In the genomic region with DNA sequence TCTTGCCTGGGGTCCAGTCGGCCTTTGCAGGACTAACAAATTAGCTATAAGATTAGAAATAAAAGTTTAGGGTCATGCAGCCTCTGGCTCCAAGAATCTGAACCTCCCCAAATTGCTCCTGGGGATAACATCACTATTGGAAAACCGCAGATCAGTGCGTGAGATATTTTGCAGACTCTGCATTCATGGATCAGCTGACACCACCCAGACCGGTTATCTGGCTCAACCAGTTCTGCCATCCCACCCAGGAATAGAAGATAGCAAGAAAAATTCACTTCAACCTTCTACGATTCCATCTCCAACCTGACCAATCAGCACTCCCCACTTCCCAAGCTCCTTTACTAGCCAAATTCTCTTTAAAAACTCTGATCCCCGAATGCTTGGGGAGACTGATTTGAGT, we compare ENCODE assay signal across 18 cellular contexts. TPM values are rescaled to one million over a fixed set of nuclear protein-coding genes. Genes with fewer than 3 reads are reported as not detected.
DNase-seq lines count a peak whose midpoint lies in the region; ATAC-seq and TF ChIP-seq lines count a peak whose summit lies in the region.
"Had no signal": no experiment of that assay in that cellular context is flagged by ENCODE, and none has a peak within 500 bp of the region (broad histone marks: within the 10 kb centered on the region; RNA-seq: fewer than 3 reads in every experiment).

No MANE protein-coding gene starts in this region.

- H2BK120ac ChIP-seq in neuronal stem cell (ENCODE audit: low read depth, low read length): no peak overlapping the region

- peaks cover 5% of the 10 kb centered on the region for H3K79me1 ChIP-seq in neuronal stem cell (ENCODE audit: low read depth, low read length)

- H3K36me3 Mint-ChIP-seq in CD14-positive monocyte: peaks cover under 1 to 6% of the 10 kb centered on the region in 2 donors
- peaks cover 4% of the 10 kb centered on the region for H3K36me3 Mint-ChIP-seq in activated naive CD4-positive, alpha-beta T cell treated with anti-CD3 and anti-CD28 coated beads, Interleukin-2, amount 10 ng/mL, durations not matched to agents 7 days and 5 days

- peaks cover 45% of the 10 kb centered on the region for H3K4me1 Mint-ChIP-seq in CD14-positive monocyte
- H3K4me1 Mint-ChIP-seq in activated naive CD4-positive, alpha-beta T cell treated with anti-CD3 and anti-CD28 coated beads, Interleukin-2, amount 10 ng/mL, durations not matched to agents 7 days and 5 days: peaks cover 9% of the 10 kb centered on the region

- peak overlapping the region; percentile 87 for H3K27ac ChIP-seq in RWPE2 (ENCODE audit: poor library complexity, severe bottlenecking)
- H3K27ac ChIP-seq in fibroblast of lung (ENCODE audit: insufficient read depth, low read length): peak overlapping the region; percentile 99
- H3K27ac ChIP-seq in neuronal stem cell (replicated peaks; ENCODE audit: low read length): peak overlapping the region; percentile 97
- H3K27ac ChIP-seq in uterus: no peak overlapping the region

- peak overlapping the region; percentile 46 for H3K9ac ChIP-seq in fibroblast of lung (ENCODE audit: insufficient read depth, low read length)
- H3K9ac ChIP-seq in neuronal stem cell (ENCODE audit: low read depth, low read length, poor library complexity): no peak overlapping the region

- peaks cover 0 to 3% (median 3%) of the 10 kb centered on the region in 3 donors for H3K27me3 Mint-ChIP-seq in CD14-positive monocyte (ENCODE audit: low read depth in 3 of 3)
- H3K27me3 Mint-ChIP-seq in activated naive CD4-positive, alpha-beta T cell treated with anti-CD3 and anti-CD28 coated beads, Interleukin-2, amount 10 ng/mL, durations not matched to agents 7 days and 5 days: peaks cover 35% of the 10 kb centered on the region

- no peak overlapping the region for H4K8ac ChIP-seq in neuronal stem cell (ENCODE audit: low read depth, low read length)

- no peak for DNase-seq in CD14-positive monocyte (ENCODE audit: low spot score)
- DNase-seq in RWPE2 (ENCODE audit: low spot score): no peak
- no peak for DNase-seq in fibroblast of lung (ENCODE audit: low read depth in 2 of 2)
- no peak for DNase-seq in neuronal stem cell (ENCODE audit: low spot score)
- no peak for DNase-seq in uterus
- DNase-seq in ACHN: no peak
- no peak for DNase-seq in HAP-1 (ENCODE audit: low spot score in 2 of 2)
- no peak for DNase-seq in activated naive CD4-positive, alpha-beta T cell treated with anti-CD3 and anti-CD28 coated beads, Interleukin-2, amount 10 ng/mL, durations not matched to agents 7 days and 5 days
- DNase-seq: activated naive CD4-positive, alpha-beta T cell; effector memory CD4-positive, alpha-beta T cell; mucosa of descending colon; NCI-H82; RPMI8226; stimulated activated CD4-positive, alpha-beta T cell treated with anti-CD3 and anti-CD28 coated beads, Interleukin-1b, Interleukin-23, amount 100 ng/mL, for 48 hours; T-helper 17 cell had no signal

- TF ChIP-seq CTCF in CD14-positive monocyte (IDR thresholded peaks at IDR 0.05): no peak
- TF ChIP-seq CTCF in RWPE2 (IDR thresholded peaks at IDR 0.05; ENCODE audit: poor library complexity, severe bottlenecking): no peak
- TF ChIP-seq CTCF in fibroblast of lung (conservative IDR thresholded peaks at IDR 0.05 in 1 of 2, IDR thresholded peaks at IDR 0.05 in 1 of 2; ENCODE audit: low read depth in 1 of 2, low read length in 2 of 2): no peak
- TF ChIP-seq CTCF in uterus (IDR thresholded peaks at IDR 0.05): no peak

- H2AK5ac ChIP-seq in neuronal stem cell (ENCODE audit: low read depth, low read length): no peak overlapping the region

- no peak overlapping the region for H2AFZ ChIP-seq in fibroblast of lung (ENCODE audit: low read length)
- H2AFZ ChIP-seq in neuronal stem cell (ENCODE audit: low read length): peak overlapping the region; percentile 81

- H3K4ac ChIP-seq in neuronal stem cell (ENCODE audit: low read length): no peak overlapping the region

- H3K4me3 ChIP-seq in RWPE2 (ENCODE audit: severe bottlenecking): no peak overlapping the region
- no peak overlapping the region for H3K4me3 ChIP-seq in fibroblast of lung (replicated peaks in 1 of 4; ENCODE audit: control extremely low read depth in 1 of 4, insufficient read depth in 1 of 4, low read depth in 3 of 4, low read length in 4 of 4)
- H3K4me3 ChIP-seq in neuronal stem cell (ENCODE audit: low read length in 2 of 2): no peak overlapping the region
- no peak overlapping the region for H3K4me3 ChIP-seq in uterus
- no peak overlapping the region for H3K4me3 ChIP-seq in HAP-1
- H3K4me3 ChIP-seq: body of pancreas, mucosa of descending colon, tibial nerve had no signal

- H3K36me3 ChIP-seq in RWPE2 (ENCODE audit: low read depth) (no peaks in the 10 kb centered on the region), fibroblast of lung (ENCODE audit: control insufficient read depth, insufficient read depth, low read length) (no peaks in the 10 kb centered on the region), neuronal stem cell (replicated peaks in 1 of 2; ENCODE audit: control insufficient read depth in 2 of 2, insufficient read depth in 2 of 2, low read length in 2 of 2) (no peaks in the 10 kb centered on the region), uterus (no peaks in the 10 kb centered on the region), HAP-1 (replicated peaks) (0 out of 2 replicates have a peak, but pooled peaks cover 4% of the 10 kb centered on the region)
- H3K36me3 ChIP-seq: tibial nerve had no signal

- no peaks in the 10 kb centered on the region for H4K20me1 ChIP-seq in fibroblast of lung (ENCODE audit: control insufficient read depth, extremely low read depth, insufficient read depth, low read length)

- peak overlapping the region in 5 of 7 donors; percentile 33 to 96 (median 88) for H3K27ac Mint-ChIP-seq in CD14-positive monocyte
- H3K27ac Mint-ChIP-seq in activated naive CD4-positive, alpha-beta T cell treated with anti-CD3 and anti-CD28 coated beads, Interleukin-2, amount 10 ng/mL, durations not matched to agents 7 days and 5 days: no peak overlapping the region
- H3K27ac Mint-ChIP-seq: T-helper 17 cell had no signal

- in situ Hi-C loops in ACHN (cut with HindIII; ENCODE audit: low pct_ligation_motif_present, low pct_unique_long_range_greater_than_20kb, low sequenced_read_pairs): no loop called here
- in situ Hi-C loops in HAP-1 (cut with MboI; ENCODE audit: low sequenced_read_pairs): no loop called here

- no peak overlapping the region for H3K4me2 ChIP-seq in fibroblast of lung (ENCODE audit: extremely low read depth, insufficient read depth, low read length)
- H3K4me2 ChIP-seq in neuronal stem cell (ENCODE audit: insufficient read depth, low read length, poor library complexity, severe bottlenecking): no peak overlapping the region

- ATAC-seq in RWPE2 (ENCODE audit: low read depth): no peak
- ATAC-seq: activated CD4-positive, CD25-positive, alpha-beta regulatory T cell treated with anti-CD3 and anti-CD28 coated beads, Interleukin-2, amount 50 U/mL, for 24 hours; body of pancreas; mucosa of descending colon; T-helper 17 cell had no signal

- H3K9me3 ChIP-seq in RWPE2 (ENCODE audit: severe bottlenecking) (no peaks in the 10 kb centered on the region), fibroblast of lung (ENCODE audit: control insufficient read depth, insufficient read depth, low read depth, low read length) (no peaks in the 10 kb centered on the region), neuronal stem cell (replicated peaks in 1 of 2; ENCODE audit: control insufficient read depth in 2 of 2, insufficient read depth in 1 of 2, low read depth in 1 of 2, low read length in 2 of 2) (no peaks in the 10 kb centered on the region), uterus (no peaks in the 10 kb centered on the region), HAP-1 (no peaks in the 10 kb centered on the region; the same call in 1 of the 2 replicates)
- H3K9me3 ChIP-seq: body of pancreas, mucosa of descending colon, tibial nerve had no signal

- intact Hi-C loops in CD14-positive monocyte (cut with micrococcal nuclease): loop anchor here (2.0 kb wide), 2 partner anchors 13 to 15 kb away; partner anchors contain the start of gene SOCS3 (in 2 of the 2)
- intact Hi-C loops in uterus (cut with DNase I; ENCODE audit: low total_unique reads): no loop called here

- no peak overlapping the region for H3K14ac ChIP-seq in neuronal stem cell (ENCODE audit: low read length)

- CTCF ChIA-PET in activated naive CD4-positive, alpha-beta T cell treated with anti-CD3 and anti-CD28 coated beads, Interleukin-2, amount 10 ng/mL, durations not matched to agents 7 days and 5 days (lab: Charles Lee): interaction anchor here (1.0 kb wide), 1 partner anchor 10 kb away, joined by 4 read pairs; no protein-coding TSS in a partner anchor

- H3K18ac ChIP-seq in neuronal stem cell (ENCODE audit: low read length): peak overlapping the region; percentile 54

- no peak overlapping the region for H2BK15ac ChIP-seq in neuronal stem cell (ENCODE audit: low read length)

- no peak overlapping the region for H4K91ac ChIP-seq in neuronal stem cell (ENCODE audit: low read depth, low read length, poor library complexity)

- H3K23ac ChIP-seq in neuronal stem cell (ENCODE audit: low read depth, low read length, poor library complexity): no peak overlapping the region

- TF ChIP-seq POLR2A in uterus (IDR thresholded peaks at IDR 0.05): no peak

- no peaks in the 10 kb centered on the region for H3K9me3 Mint-ChIP-seq in CD14-positive monocyte
- H3K9me3 Mint-ChIP-seq in activated naive CD4-positive, alpha-beta T cell treated with anti-CD3 and anti-CD28 coated beads, Interleukin-2, amount 10 ng/mL, durations not matched to agents 7 days and 5 days: no peaks in the 10 kb centered on the region

- peaks cover 33% of the 10 kb centered on the region for H3K4me1 ChIP-seq in RWPE2 (ENCODE audit: insufficient read depth, poor library complexity, severe bottlenecking)
- peaks cover 32% of the 10 kb centered on the region for H3K4me1 ChIP-seq in fibroblast of lung (ENCODE audit: control insufficient read depth, extremely low read depth, insufficient read depth, low read length)
- H3K4me1 ChIP-seq in neuronal stem cell (ENCODE audit: control insufficient read depth in 2 of 2, insufficient read depth in 1 of 2, low read depth in 1 of 2, low read length in 2 of 2): peaks cover 35 to 46% of the 10 kb centered on the region in 2 donors
- H3K4me1 ChIP-seq in uterus: peaks cover 0 to 5% of the 10 kb centered on the region in 2 donors
- peaks cover 13% of the 10 kb centered on the region for H3K4me1 ChIP-seq in HAP-1

- H3K4me3 Mint-ChIP-seq in CD14-positive monocyte: no peak overlapping the region
- no peak overlapping the region for H3K4me3 Mint-ChIP-seq in activated naive CD4-positive, alpha-beta T cell treated with anti-CD3 and anti-CD28 coated beads, Interleukin-2, amount 10 ng/mL, durations not matched to agents 7 days and 5 days
- H3K4me3 Mint-ChIP-seq: T-helper 17 cell had no signal

- H2BK12ac ChIP-seq in neuronal stem cell (ENCODE audit: low read length): no peak overlapping the region

- H3K27me3 ChIP-seq in RWPE2 (ENCODE audit: insufficient read depth, poor library complexity, severe bottlenecking) (no peaks in the 10 kb centered on the region), fibroblast of lung (ENCODE audit: control insufficient read depth, insufficient read depth, low read length) (no peaks in the 10 kb centered on the region), neuronal stem cell (ENCODE audit: control insufficient read depth in 3 of 3, insufficient read depth in 3 of 3, low read depth in 1 of 3, low read length in 3 of 3) (no peaks in the 10 kb centered on the region), uterus (no peaks in the 10 kb centered on the region), HAP-1 (ENCODE audit: low read depth) (no peaks in the 10 kb centered on the region)
- H3K27me3 ChIP-seq: body of pancreas, tibial nerve had no signal

- H3K79me2 ChIP-seq in fibroblast of lung (ENCODE audit: control insufficient read depth, insufficient read depth, low read length): peaks cover 5% of the 10 kb centered on the region

- no CpG with 5 or more reads among the region's 6 CpGs for WGBS in neuronal stem cell (ENCODE audit: extremely low coverage in 2 of 2, insufficient read length in 2 of 2, insufficient replicate concordance in 1 of 2), 2 donors

- no peak overlapping the region for H2BK5ac ChIP-seq in neuronal stem cell (ENCODE audit: low read length)

RNA-seq across cellular contexts. Expression of gene PGS1, which starts 4.3 kb away (rescaled TPM):
- polyA plus RNA-seq in CD14-positive monocyte (10 to 100 TPM; 26.0 to 28.0 TPM), fibroblast of lung (21.7 and 22.4 TPM in 2 replicates)
- total RNA-seq in fibroblast of lung (29.8 and 34.5 TPM in 2 replicates), uterus (10 to 100 TPM; 12.9 to 75.4 (median 63.1) TPM)
- polyA plus RNA-seq in fibroblast of lung (2012): 16.6 and 21.3 TPM in 2 replicates
- 27.9 and 37.7 TPM in 2 replicates for polyA minus RNA-seq in fibroblast of lung (ENCODE audit: low replicate concordance)
- 28.6 TPM for polyA plus RNA-seq in neuronal stem cell (2013, experiment 1 of 2)
- 27.5 TPM for polyA plus RNA-seq in neuronal stem cell (2013, experiment 2 of 2)

RNA-seq across cellular contexts. Expression of gene SOCS3, which starts 14.3 kb away (rescaled TPM):
- polyA plus RNA-seq in CD14-positive monocyte (100 to 1,000 TPM; 123 to 144 TPM), fibroblast of lung (52.6 and 87.8 TPM in 2 replicates)
- total RNA-seq in fibroblast of lung (163 and 185 TPM in 2 replicates), uterus (100 to 1,000 TPM in 1 of 4 donors, 10 to 100 TPM in 3; 20.9 to 101 (median 39.5) TPM)
- polyA plus RNA-seq in fibroblast of lung (2012): 59.6 and 94.1 TPM in 2 replicates
- 48.9 and 50.2 TPM in 2 replicates for polyA minus RNA-seq in fibroblast of lung (ENCODE audit: low replicate concordance)
- 17.8 TPM for polyA plus RNA-seq in neuronal stem cell (2013, experiment 1 of 2)
- 18.2 TPM for polyA plus RNA-seq in neuronal stem cell (2013, experiment 2 of 2)

Comparison
In these comparisons a context has a peak if more than half of its experiments do, and no peak if none do; other contexts are left out.
1. H3K27ac ChIP-seq: peak in RWPE2 (single experiment), fibroblast of lung (single experiment) and neuronal stem cell (single experiment); none in uterus (0 of 2).